10 cellular contexts compared by ENCODE assay signal in genomic region chr6:31407699-31408098, GRCh38. TPM values are rescaled to one million over a fixed set of nuclear protein-coding genes. Genes with fewer than 3 reads are reported as not detected.
A peak's percentile ranks its signal among the peaks of the same experiment; 100 is the strongest.
DNase-seq lines count a peak whose midpoint lies in the region; ATAC-seq and TF ChIP-seq lines count a peak whose summit lies in the region.
"Had no signal": no experiment of that assay in that cellular context is flagged by ENCODE, and none has a peak within 500 bp of the region (broad histone marks: within the 10 kb centered on the region; RNA-seq: fewer than 3 reads in every experiment).

No MANE protein-coding gene starts in this region.

- H3K9me3 ChIP-seq in breast epithelium, result no peaks in the 10 kb centered on the region
- H3K9me3 ChIP-seq in RWPE2 (ENCODE audit: severe bottlenecking), result peaks cover 2% of the 10 kb centered on the region
- H3K9me3 ChIP-seq in fibroblast of lung (ENCODE audit: control insufficient read depth, insufficient read depth, low read depth, low read length), result no peaks in the 10 kb centered on the region
- H3K9me3 ChIP-seq in transverse colon, result no peaks in the 10 kb centered on the region

- no TSS peak for BruUV-seq in MCF 10A (replicated peaks; lab: Mats Ljungman, UMichigan)

- H3K27ac ChIP-seq in breast epithelium, result no peak overlapping the region
- peak overlapping the region; percentile 35 for H3K27ac ChIP-seq in RWPE2 (ENCODE audit: poor library complexity, severe bottlenecking)
- H3K27ac ChIP-seq in fibroblast of lung (ENCODE audit: insufficient read depth, low read length), result no peak overlapping the region
- H3K27ac ChIP-seq in transverse colon, result peak overlapping the region in 3 of 4 donors; percentile 23 to 43 (median 34)

- H3K4me3 Mint-ChIP-seq in MCF 10A (ENCODE audit: unreplicated experiment), result no peak overlapping the region
- H3K4me3 Mint-ChIP-seq: activated naive CD8-positive, alpha-beta T cell had no signal

- peak overlapping the region; percentile 52 for H3K27ac Mint-ChIP-seq in MCF 10A (ENCODE audit: low read depth, unreplicated experiment)
- H3K27ac Mint-ChIP-seq: activated naive CD8-positive, alpha-beta T cell had no signal

- peaks cover 9% of the 10 kb centered on the region for H4K20me1 ChIP-seq in fibroblast of lung (ENCODE audit: control insufficient read depth, extremely low read depth, insufficient read depth, low read length)

- TF ChIP-seq POLR2A in breast epithelium (IDR thresholded peaks at IDR 0.05) (no peak), transverse colon (IDR thresholded peaks at IDR 0.05) (no peak)

- peaks cover 29% of the 10 kb centered on the region for H3K36me3 Mint-ChIP-seq in MCF 10A (ENCODE audit: insufficient read depth, unreplicated experiment)
- H3K36me3 Mint-ChIP-seq: activated naive CD8-positive, alpha-beta T cell had no signal

- in situ Hi-C loops in transverse colon (cut with MboI; ENCODE audit: low pct_ligation_motif_present in 1 of 4, low pct_unique_long_range_greater_than_20kb in 1 of 4, low sequenced_read_pairs in 3 of 4), result loop anchor here in 1 of 4 donors (5.0 kb wide), 1 partner anchor 35 kb away; no protein-coding TSS in a partner anchor

- H3K27me3 ChIP-seq in breast epithelium (no peaks in the 10 kb centered on the region), RWPE2 (ENCODE audit: insufficient read depth, poor library complexity, severe bottlenecking) (no peaks in the 10 kb centered on the region), fibroblast of lung (ENCODE audit: control insufficient read depth, insufficient read depth, low read length) (no peaks in the 10 kb centered on the region), transverse colon (no peaks in the 10 kb centered on the region)

- DNase-seq in MCF 10A (ENCODE audit: unreplicated experiment) (peak; percentile 60), breast epithelium (ENCODE audit: low spot score in 2 of 2) (no peak), RWPE2 (ENCODE audit: low spot score) (no peak), fibroblast of lung (ENCODE audit: low read depth in 2 of 2) (peak; percentile 68 to 79), transverse colon (no peak), mucosa of gallbladder (ENCODE audit: low spot score) (no peak), NCI-H2171 treated with DMSO at 0.1 percent for 48 hours (lab: John Stamatoyannopoulos, UW) (no peak)
- DNase-seq in activated naive CD4-positive, alpha-beta T cell treated with Interleukin-2 at 50 U/mL for 16 hours, result no peak
- DNase-seq: activated CD4-positive, alpha-beta T cell treated with anti-CD3 and anti-CD28 coated beads, Interleukin-2, amount 50 U/mL, for 48 hours had no signal

- H3K36me3 ChIP-seq in breast epithelium (no peaks in the 10 kb centered on the region), RWPE2 (ENCODE audit: low read depth) (peaks cover 41% of the 10 kb centered on the region), fibroblast of lung (ENCODE audit: control insufficient read depth, insufficient read depth, low read length) (peaks cover 19% of the 10 kb centered on the region), transverse colon (peaks cover 0 to 12% (median 5%) of the 10 kb centered on the region in 4 donors)

- peak overlapping the region; percentile 68 for H3K4me2 ChIP-seq in fibroblast of lung (ENCODE audit: extremely low read depth, insufficient read depth, low read length)

- H3K79me2 ChIP-seq in fibroblast of lung (ENCODE audit: control insufficient read depth, insufficient read depth, low read length), result peaks cover 95% of the 10 kb centered on the region

- H3K4me1 ChIP-seq in breast epithelium, result peaks cover 0 to 6% of the 10 kb centered on the region in 2 donors
- peaks cover 24% of the 10 kb centered on the region for H3K4me1 ChIP-seq in RWPE2 (ENCODE audit: insufficient read depth, poor library complexity, severe bottlenecking)
- H3K4me1 ChIP-seq in fibroblast of lung (ENCODE audit: control insufficient read depth, extremely low read depth, insufficient read depth, low read length), result peaks cover 8% of the 10 kb centered on the region
- H3K4me1 ChIP-seq in transverse colon, result peaks cover 18 to 45% (median 33%) of the 10 kb centered on the region in 4 donors

- H3K4me3 ChIP-seq in breast epithelium, result no peak overlapping the region
- H3K4me3 ChIP-seq in RWPE2 (ENCODE audit: severe bottlenecking), result no peak overlapping the region
- no peak overlapping the region for H3K4me3 ChIP-seq in fibroblast of lung (replicated peaks in 1 of 4; ENCODE audit: control extremely low read depth in 1 of 4, insufficient read depth in 1 of 4, low read depth in 3 of 4, low read length in 4 of 4)
- no peak overlapping the region for H3K4me3 ChIP-seq in transverse colon

- H3K27me3 Mint-ChIP-seq in MCF 10A (ENCODE audit: insufficient read depth, unreplicated experiment), result no peaks in the 10 kb centered on the region
- H3K27me3 Mint-ChIP-seq: activated naive CD8-positive, alpha-beta T cell had no signal

- intact Hi-C loops in MCF 10A (cut with micrococcal nuclease) (no loop called here), breast epithelium (cut with DNase I; ENCODE audit: low total_unique reads) (no loop called here), transverse colon (cut with DNase I; ENCODE audit: low total_unique reads) (no loop called here)

- 0 out of 3 replicates have a peak, but pooled peaks have one; percentile 35 for ATAC-seq in RWPE2 (ENCODE audit: low read depth)

- H2AFZ ChIP-seq in fibroblast of lung (ENCODE audit: low read length), result no peak overlapping the region

- CTCF ChIA-PET in MCF 10A (lab: Yijun Ruan, JAX), result interaction anchor here (0.6 to 1.3 kb wide), 2 partner anchors 9 to 35 kb away, joined by 3 to 5 read pairs; no protein-coding TSS in a partner anchor

- H3K4me1 Mint-ChIP-seq in MCF 10A (ENCODE audit: insufficient read depth, unreplicated experiment), result peaks cover 33% of the 10 kb centered on the region

- H3K9ac ChIP-seq in fibroblast of lung (ENCODE audit: insufficient read depth, low read length), result no peak overlapping the region

- POLR2A ChIA-PET in MCF 10A (lab: Yijun Ruan, JAX), result interaction anchor here (1.0 to 1.4 kb wide), 4 partner anchors 8 to 87 kb away, joined by 3 to 8 read pairs (median 3); no protein-coding TSS in a partner anchor

- TF ChIP-seq EP300 in transverse colon (IDR thresholded peaks at IDR 0.05; ENCODE audit: low read depth), result no peak

- no peaks in the 10 kb centered on the region for H3K9me3 Mint-ChIP-seq in MCF 10A (ENCODE audit: unreplicated experiment)

- TF ChIP-seq CTCF in MCF 10A (IDR thresholded peaks at IDR 0.05; ENCODE audit: unreplicated experiment) (no peak), breast epithelium (IDR thresholded peaks at IDR 0.05) (no peak), RWPE2 (IDR thresholded peaks at IDR 0.05; ENCODE audit: poor library complexity, severe bottlenecking) (no peak), fibroblast of lung (conservative IDR thresholded peaks at IDR 0.05 in 1 of 2, IDR thresholded peaks at IDR 0.05 in 1 of 2; ENCODE audit: low read depth in 1 of 2, low read length in 2 of 2) (no peak), transverse colon (IDR thresholded peaks at IDR 0.05) (no peak)

RNA-seq across cellular contexts. Expression of gene MICA, which starts 4.3 kb away (rescaled TPM):
- total RNA-seq in MCF 10A (2022) (17.9 and 18.0 TPM in 2 replicates), breast epithelium (10 to 100 TPM; 14.9 to 28.1 (median 23.6) TPM), fibroblast of lung (28.5 and 85.2 TPM in 2 replicates), transverse colon (10 to 100 TPM in 3 of 4 donors, 1 to 10 TPM in 1; 7.8 to 45.3 (median 19.9) TPM), mucosa of gallbladder (31.7 TPM)
- 54.2 and 81.1 TPM in 2 replicates for polyA plus RNA-seq in fibroblast of lung
- 40.6 and 64.6 TPM in 2 replicates for polyA plus RNA-seq in fibroblast of lung (2012)
- 44.3 and 87.7 TPM in 2 replicates for polyA minus RNA-seq in fibroblast of lung (ENCODE audit: low replicate concordance)

RNA-seq across cellular contexts. Expression of gene HLA-B, which starts 50.7 kb away (rescaled TPM):
- 87.4 and 180 TPM in 2 replicates for total RNA-seq in MCF 10A (2022)
- total RNA-seq in breast epithelium, result 100 to 1,000 TPM; 532 to 813 (median 727) TPM
- 190 and 244 TPM in 2 replicates for total RNA-seq in fibroblast of lung
- polyA plus RNA-seq in fibroblast of lung, result 441 and 1,124 TPM in 2 replicates
- 401 and 1,381 TPM in 2 replicates for polyA plus RNA-seq in fibroblast of lung (2012)
- 317 and 804 TPM in 2 replicates for polyA minus RNA-seq in fibroblast of lung (ENCODE audit: low replicate concordance)
- 1,000 to 10,000 TPM in 3 of 4 donors, 100 to 1,000 TPM in 1; 915 to 3,432 (median 2,814) TPM for total RNA-seq in transverse colon
- total RNA-seq in mucosa of gallbladder, result 1,432 TPM

Comparison
In these comparisons a context has a peak if more than half of its experiments do, and no peak if none do; other contexts are left out.
1. DNase-seq: peak in MCF 10A (single experiment) and fibroblast of lung (2 of 2); none in breast epithelium (0 of 2), RWPE2 (single experiment), transverse colon (single experiment), mucosa of gallbladder (single experiment), activated naive CD4-positive, alpha-beta T cell treated with Interleukin-2 at 50 U/mL for 16 hours (single experiment) and NCI-H2171 treated with DMSO at 0.1 percent for 48 hours (single experiment).
2. H3K27ac ChIP-seq: peak in RWPE2 (single experiment) and transverse colon (3 of 4); none in breast epithelium (0 of 2) and fibroblast of lung (single experiment).